In the genomic region with DNA sequence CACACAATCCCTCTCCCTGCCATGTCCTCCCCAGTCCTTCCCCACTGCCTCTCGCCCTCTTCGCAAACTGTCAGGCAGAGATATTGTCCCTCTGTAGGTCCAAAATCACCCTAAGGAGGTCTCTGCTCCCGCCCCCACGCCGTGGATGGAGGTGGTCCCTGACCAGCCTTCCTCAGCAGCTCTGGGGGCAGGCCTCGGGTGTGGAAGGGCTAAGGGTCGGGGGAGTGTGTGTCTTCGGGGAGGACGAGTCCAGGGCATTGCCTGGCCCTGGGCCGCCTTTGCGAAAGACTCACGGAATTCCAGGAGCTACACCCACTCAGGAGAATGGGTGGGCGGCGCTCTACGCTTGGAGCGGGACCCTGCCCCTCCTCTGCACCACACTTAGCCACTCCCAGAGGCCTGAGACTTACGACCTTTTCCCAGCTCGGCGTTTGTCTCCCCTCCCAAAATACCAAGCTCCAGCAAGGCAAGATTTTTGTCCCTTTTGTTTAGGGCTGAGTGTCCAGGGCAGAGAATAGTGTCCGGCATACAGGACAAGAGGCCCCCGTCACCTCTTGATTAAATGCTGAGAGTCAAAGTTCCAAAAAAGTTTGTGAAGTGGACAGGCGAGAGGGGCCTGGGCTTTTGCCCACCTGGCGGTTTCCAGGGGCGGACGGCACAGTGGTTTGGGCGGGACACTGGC, we compare ENCODE assay signal across 8 cellular contexts. TPM values are rescaled to one million over a fixed set of nuclear protein-coding genes. Genes with fewer than 3 reads are reported as not detected.
DNase-seq lines count a peak whose midpoint lies in the region; ATAC-seq, FAIRE-seq and TF ChIP-seq lines count a peak whose summit lies in the region.

No MANE protein-coding gene starts in this region.

- peak; percentile 72 for DNase-seq in GM23338 (ENCODE audit: low spot score)
- DNase-seq in RKO (ENCODE audit: low spot score), result peak; percentile 59
- DNase-seq in endothelial cell of umbilical vein (ENCODE audit: low read depth, low spot score), result peak; percentile 33
- DNase-seq in NCI-H2171 (lab: John Stamatoyannopoulos, UW), result no peak
- DNase-seq in NCI-H1048 (lab: John Stamatoyannopoulos, UW), result no peak
- DNase-seq in DMS153 treated with DMSO at 0.1 percent for 48 hours (lab: John Stamatoyannopoulos, UW; ENCODE audit: unreplicated experiment), result no peak
- DNase-seq in activated CD4-positive, alpha-beta T cell treated with anti-CD3 and anti-CD28 coated beads, Interleukin-2, amount 50 U/mL, for 48 hours, result no peak

- H3K9me1 ChIP-seq in endothelial cell of umbilical vein (replicated peaks; ENCODE audit: control insufficient read depth, extremely low read depth, insufficient read depth, low read length), result no peaks in the 10 kb centered on the region

- H3K27me3 ChIP-seq in GM23338 (ENCODE audit: insufficient read depth), result peaks cover 8% of the 10 kb centered on the region; the same call in 1 of the 2 replicates
- H3K27me3 ChIP-seq in endothelial cell of umbilical vein (ENCODE audit: control insufficient read depth in 2 of 2, insufficient read depth in 2 of 2, low read length in 2 of 2), result no peaks in the 10 kb centered on the region
- H3K27me3 ChIP-seq in muscle layer of colon (ENCODE audit: control insufficient read depth in 1 of 2, insufficient read depth in 2 of 2, low read length in 2 of 2), result no peaks in the 10 kb centered on the region

- POLR2A ChIA-PET in endothelial cell of umbilical vein (lab: Charles Lee), result no interaction called here

- no TSS peak for BruUV-seq in endothelial cell of umbilical vein (replicated peaks; lab: Mats Ljungman, UMichigan)

- H3K79me2 ChIP-seq in GM23338 (replicated peaks; ENCODE audit: insufficient read depth) (peaks cover 6% of the 10 kb centered on the region), endothelial cell of umbilical vein (ENCODE audit: control insufficient read depth, insufficient read depth, low read length) (peaks cover 3% of the 10 kb centered on the region)

- CTCF ChIA-PET in endothelial cell of umbilical vein (lab: Charles Lee), result interaction anchor here (1.5 to 1.9 kb wide), 3 partner anchors 12 to 21 kb away, joined by 3 to 8 read pairs (median 6); no protein-coding TSS in a partner anchor

- peaks cover 9% of the 10 kb centered on the region for H3K27me3 Mint-ChIP-seq in GM23338 (ENCODE audit: insufficient read depth, low read depth, poor library complexity)

- H3K27ac Mint-ChIP-seq in GM23338, result no peak overlapping the region

- H3K4me1 Mint-ChIP-seq in GM23338, result peaks cover 8% of the 10 kb centered on the region

- H3K9me3 Mint-ChIP-seq in GM23338, result no peaks in the 10 kb centered on the region; the same call in 2 of the 3 replicates

- H3K4me3 ChIP-seq in GM23338 (peak overlapping the region; percentile 77), endothelial cell of umbilical vein (replicated peaks in 1 of 3; ENCODE audit: insufficient read depth in 1 of 3, low read depth in 1 of 3, low read length in 3 of 3) (peak overlapping the region; percentile 55 to 79 (median 64)), muscle layer of colon (ENCODE audit: low read depth in 1 of 2, low read length in 2 of 2) (peak overlapping the region; percentile 66 to 83)

- no peaks in the 10 kb centered on the region; the same call in 1 of the 2 replicates for H3K9me2 ChIP-seq in GM23338 (ENCODE audit: insufficient read depth)

- H4K20me1 ChIP-seq in GM23338 (replicated peaks; ENCODE audit: insufficient read depth) (no peaks in the 10 kb centered on the region), endothelial cell of umbilical vein (replicated peaks; ENCODE audit: control insufficient read depth, extremely low read depth, insufficient read depth, low read length) (no peaks in the 10 kb centered on the region)

- H3K4me3 Mint-ChIP-seq in GM23338, result peak overlapping the region; percentile 92

- no peaks in the 10 kb centered on the region for H3K9me3 ChIP-seq in endothelial cell of umbilical vein (replicated peaks; ENCODE audit: control insufficient read depth, insufficient read depth, low read length)
- no peaks in the 10 kb centered on the region for H3K9me3 ChIP-seq in muscle layer of colon (ENCODE audit: low read length)

- dilution Hi-C loops in endothelial cell of umbilical vein (cut with MboI; ENCODE audit: extremely low pct_ligation_motif_present, low sequenced_read_pairs), result no loop called here

- intact Hi-C loops in endothelial cell of umbilical vein (cut with micrococcal nuclease), result no loop called here

- H3K36me3 ChIP-seq in GM23338 (ENCODE audit: insufficient read depth) (0 out of 2 replicates have a peak, but pooled peaks cover 4% of the 10 kb centered on the region), endothelial cell of umbilical vein (ENCODE audit: control insufficient read depth in 2 of 2, extremely low read depth in 1 of 2, insufficient read depth in 2 of 2, low read length in 2 of 2) (no peaks in the 10 kb centered on the region), muscle layer of colon (ENCODE audit: insufficient read depth, low read length) (no peaks in the 10 kb centered on the region)

- peak overlapping the region; percentile 99 for H3K4me2 ChIP-seq in GM23338
- peak overlapping the region; percentile 89 for H3K4me2 ChIP-seq in endothelial cell of umbilical vein (ENCODE audit: insufficient read depth, low read length)

- peak overlapping the region; percentile 100 for H2AFZ ChIP-seq in GM23338
- H2AFZ ChIP-seq in endothelial cell of umbilical vein (ENCODE audit: low read depth, low read length), result peak overlapping the region; percentile 95

- no peak overlapping the region for H3K27ac ChIP-seq in GM23338 (ENCODE audit: low read depth)
- no peak overlapping the region for H3K27ac ChIP-seq in endothelial cell of umbilical vein (ENCODE audit: insufficient read depth, low read depth, low read length)
- peak overlapping the region; percentile 40 for H3K27ac ChIP-seq in muscle layer of colon (ENCODE audit: low read depth, low read length)

- ATAC-seq in GM23338, result peak; percentile 66

- 0 out of 4 replicates have a peak, but pooled peaks of 1 of the 2 experiments have one; percentile 4 for TF ChIP-seq CTCF in GM23338 (conservative IDR thresholded peaks at IDR 0.05; ENCODE audit: low read depth in 2 of 2)
- no peak for TF ChIP-seq CTCF in endothelial cell of umbilical vein (IDR thresholded peaks at IDR 0.05; ENCODE audit: extremely low read depth in 1 of 2, insufficient read depth in 1 of 2, low read depth in 1 of 2, low read length in 2 of 2)

- FAIRE-seq in endothelial cell of umbilical vein (lab: Jason Lieb, UNC), result peak; percentile 77

- no peak for TF ChIP-seq POLR2A in endothelial cell of umbilical vein (IDR thresholded peaks at IDR 0.05; ENCODE audit: low read depth, low read length)

- H3K4me1 ChIP-seq in GM23338 (ENCODE audit: insufficient read depth), result peaks cover 11% of the 10 kb centered on the region
- peaks cover 13% of the 10 kb centered on the region for H3K4me1 ChIP-seq in endothelial cell of umbilical vein (ENCODE audit: control insufficient read depth, extremely low read depth, insufficient read depth, low read length)
- no peaks in the 10 kb centered on the region for H3K4me1 ChIP-seq in muscle layer of colon (ENCODE audit: insufficient read depth, low read length)

- peaks cover 12% of the 10 kb centered on the region for H3K36me3 Mint-ChIP-seq in GM23338 (ENCODE audit: low read depth)

- peaks cover 5% of the 10 kb centered on the region; the same call in 1 of the 2 replicates for H3F3A ChIP-seq in GM23338 (replicated peaks; ENCODE audit: low read depth)

- H3K9ac ChIP-seq in endothelial cell of umbilical vein (replicated peaks; ENCODE audit: extremely low read depth, insufficient read depth, low read length), result peak overlapping the region; percentile 56
- peak overlapping the region; percentile 39 for H3K9ac ChIP-seq in muscle layer of colon (ENCODE audit: low read length)

TF ChIP-seq in endothelial cell of umbilical vein, 7 proteins besides CTCF, POLR2A, EP300 and RAD21:
- TF ChIP-seq JUN (IDR thresholded peaks at IDR 0.05; ENCODE audit: borderline replicate concordance, insufficient read depth, insufficient read length, low read depth) (no peak), MAX (IDR thresholded peaks at IDR 0.05; ENCODE audit: insufficient read depth, insufficient read length) (no peak), MYC (IDR thresholded peaks at IDR 0.05; ENCODE audit: low read depth, low read length) (no peak), FOS (IDR thresholded peaks at IDR 0.05; ENCODE audit: borderline replicate concordance, insufficient read depth, low read length) (no peak), POLR2AphosphoS5 (IDR thresholded peaks at IDR 0.05; ENCODE audit: insufficient read depth, low read depth, low read length) (no peak), EZH2 (IDR thresholded peaks at IDR 0.05; ENCODE audit: borderline replicate concordance, low read depth, low read length, severe bottlenecking) (no peak), GATA2 (IDR thresholded peaks at IDR 0.05; ENCODE audit: insufficient read depth, insufficient read length, low read depth, low read length) (no peak)

RNA-seq across cellular contexts. Expression of gene PYGL, which starts 0.9 kb away (rescaled TPM):
- total RNA-seq in GM23338 (2014; rRNA removed; shearing (Covaris generic)), result 77.0 and 93.8 TPM in 2 replicates
- 50.9 and 57.6 TPM in 2 replicates for polyA plus RNA-seq in GM23338 (2016; fragmentation: Nextera tagmentation; extraction: Ambion mirVana)
- 45.7 and 46.6 TPM in 2 replicates for total RNA-seq in endothelial cell of umbilical vein
- 12.1 and 15.1 TPM in 2 replicates for polyA plus RNA-seq in endothelial cell of umbilical vein
- polyA plus RNA-seq in endothelial cell of umbilical vein (2011; cell fraction: cytosol; rRNA removed), result 17.5 and 17.9 TPM in 2 replicates
- 22.9 and 25.2 TPM in 2 replicates for polyA plus RNA-seq in endothelial cell of umbilical vein (2011; cell fraction: nucleus; rRNA removed)
- 41.9 and 52.6 TPM in 2 replicates for polyA plus RNA-seq in endothelial cell of umbilical vein (2012)
- 15.5 and 19.3 TPM in 2 replicates for polyA minus RNA-seq in endothelial cell of umbilical vein
- 34.3 TPM for polyA minus RNA-seq in endothelial cell of umbilical vein (2011; cell fraction: cytosol; rRNA and poly(A)+ RNA removed)
- polyA minus RNA-seq in endothelial cell of umbilical vein (2011; cell fraction: nucleus; rRNA and poly(A)+ RNA removed), result 11.5 and 16.6 TPM in 2 replicates

Comparison
In these comparisons a context has a peak if more than half of its experiments do, and no peak if none do; other contexts are left out.
1. DNase-seq: peak in GM23338 (single experiment), RKO (single experiment) and endothelial cell of umbilical vein (single experiment); none in NCI-H2171 (single experiment), NCI-H1048 (single experiment), DMS153 treated with DMSO at 0.1 percent for 48 hours (single experiment) and activated CD4-positive, alpha-beta T cell treated with anti-CD3 and anti-CD28 coated beads, Interleukin-2, amount 50 U/mL, for 48 hours (0 of 2).
2. Peak in every context shown above with its lines, with median percentiles within 50 percentile points of each other: H3K4me3 ChIP-seq.